Comparison of ENCODE assay signal across 1 cellular context in genomic region chr4:138090145-138090917, GRCh38.
TF ChIP-seq lines count a peak whose summit lies in the region.

No MANE protein-coding gene starts in this region.

TF ChIP-seq in GM23338, 12 proteins besides CTCF, POLR2A, EP300 and RAD21 (continued from another document):
- TF ChIP-seq EZH2phosphoT487 (IDR thresholded peaks at IDR 0.05; ENCODE audit: unreplicated experiment) = no peak
- no peak for TF ChIP-seq STAT1 (IDR thresholded peaks at IDR 0.05; ENCODE audit: unreplicated experiment)
- TF ChIP-seq ZNF331 (CRISPR knock-in tag; IDR thresholded peaks at IDR 0.05; ENCODE audit: low read depth) = no peak
- TF ChIP-seq JUNB (IDR thresholded peaks at IDR 0.05; ENCODE audit: unreplicated experiment) = no peak
- TF ChIP-seq NANOG (IDR thresholded peaks at IDR 0.05; ENCODE audit: borderline replicate concordance) = no peak
- TF ChIP-seq POLR2AphosphoS5 (IDR thresholded peaks at IDR 0.05; ENCODE audit: low read depth) = no peak
- no peak for TF ChIP-seq REST (IDR thresholded peaks at IDR 0.05; ENCODE audit: unreplicated experiment)
- no peak for TF ChIP-seq CREB1 (CRISPR knock-in tag; IDR thresholded peaks at IDR 0.05; ENCODE audit: low read depth)
- no peak for TF ChIP-seq ZNF114 (CRISPR knock-in tag; IDR thresholded peaks at IDR 0.05)
